ENCODE assay signal across 1 cellular context in genomic region chr19:7748171-7748570, GRCh38.
TF ChIP-seq lines count a peak whose summit lies in the region.

No MANE protein-coding gene starts in this region.

TF ChIP-seq in GM23338, 12 proteins besides CTCF, POLR2A, EP300 and RAD21 (continued from another document):
- TF ChIP-seq ZNF462 (CRISPR knock-in tag; IDR thresholded peaks at IDR 0.05) (no peak), ETS1 (IDR thresholded peaks at IDR 0.05) (no peak), ZNF331 (CRISPR knock-in tag; IDR thresholded peaks at IDR 0.05; ENCODE audit: low read depth) (no peak), CREB1 (CRISPR knock-in tag; IDR thresholded peaks at IDR 0.05; ENCODE audit: low read depth) (no peak)
